Comparison of ENCODE assay signal across 1 cellular context in the genomic region with DNA sequence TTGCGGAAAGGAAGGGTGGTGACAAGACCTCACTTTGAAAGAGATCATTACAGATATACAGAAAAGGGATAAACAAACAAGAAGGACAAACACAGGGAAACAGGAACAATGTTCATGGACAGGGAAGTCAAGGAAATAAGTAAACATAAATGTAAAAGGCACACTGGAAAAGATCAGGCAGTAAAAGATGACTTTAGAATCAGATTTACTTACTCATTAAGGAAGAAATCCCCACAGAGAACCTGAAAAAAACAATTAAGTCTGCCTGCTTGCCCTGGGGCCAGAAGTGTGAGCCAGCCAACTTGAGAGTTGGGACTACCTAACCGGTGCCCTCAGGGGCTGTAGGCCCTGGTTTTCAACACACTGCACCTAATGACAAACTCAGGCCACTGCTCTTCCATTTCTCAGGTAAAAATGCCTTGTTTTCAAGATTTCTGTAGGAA.
TF ChIP-seq lines count a peak whose summit lies in the region.

No MANE protein-coding gene starts in this region.

TF ChIP-seq in endothelial cell of umbilical vein, 7 proteins besides CTCF, POLR2A, EP300 and RAD21 (continued from another document):
- TF ChIP-seq, protein P1, sequence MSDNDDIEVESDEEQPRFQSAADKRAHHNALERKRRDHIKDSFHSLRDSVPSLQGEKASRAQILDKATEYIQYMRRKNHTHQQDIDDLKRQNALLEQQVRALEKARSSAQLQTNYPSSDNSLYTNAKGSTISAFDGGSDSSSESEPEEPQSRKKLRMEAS (IDR thresholded peaks at IDR 0.05; ENCODE audit: insufficient read depth, insufficient read length), result no peak
TF ChIP-seq in endothelial cell of umbilical vein: peak in this region for 0.
